In the genomic region with DNA sequence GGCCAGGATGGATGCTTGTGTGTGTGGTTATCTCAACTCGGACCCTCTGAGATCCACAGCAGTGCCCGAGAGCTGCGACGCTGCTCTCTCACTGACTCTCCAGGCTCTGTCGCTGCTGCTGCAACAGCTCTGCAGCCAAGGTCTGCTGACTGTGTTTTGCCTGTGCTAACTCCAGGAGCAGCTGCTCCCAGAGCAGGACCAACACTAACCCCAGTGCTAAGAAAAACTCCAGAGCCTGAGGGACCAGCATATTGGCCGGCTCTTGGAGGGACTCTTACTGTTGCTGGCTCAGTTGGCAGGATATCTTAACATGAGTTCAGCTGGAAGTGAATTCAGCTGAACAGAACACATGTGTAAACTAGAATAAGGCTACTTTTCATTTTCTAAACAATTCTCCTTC, we compare ENCODE assay signal across 30 cellular contexts. TPM values are rescaled to one million over a fixed set of nuclear protein-coding genes. Genes with fewer than 3 reads are reported as not detected.
"Had no signal": no experiment of that assay in that cellular context is flagged by ENCODE, and none has a peak within 500 bp of the region (broad histone marks: within the 10 kb centered on the region; RNA-seq: fewer than 3 reads in every experiment).

No MANE protein-coding gene starts in this region.

- ATAC-seq: left lung; naive thymus-derived CD8-positive, alpha-beta T cell; pancreas; sciatic nerve; stimulated activated effector memory CD8-positive, alpha-beta T cell treated with anti-CD3 and anti-CD28 coated beads, Interleukin-12 subunit alpha, Interleukin-12 subunit beta, amount 100 ng/mL, for 72 hours had no signal

- DNase-seq: islet precursor cell; left lung; mesendoderm; naive thymus-derived CD8-positive, alpha-beta T cell; nucleus accumbens; pancreas; retina; right cardiac atrium; small intestine; spleen; stimulated activated CD4-positive, alpha-beta T cell treated with anti-CD3 and anti-CD28 coated beads, Interleukin-4, amount 100 ng/mL, for 24 hours; stimulated activated naive CD4-positive, alpha-beta T cell; uterus had no signal

- H3K36me3 Mint-ChIP-seq: naive thymus-derived CD8-positive, alpha-beta T cell; stimulated activated effector memory CD8-positive, alpha-beta T cell treated with anti-CD3 and anti-CD28 coated beads, Interleukin-12 subunit alpha, Interleukin-12 subunit beta, amount 100 ng/mL, for 72 hours; type B pancreatic cell had no signal

- H3K27ac Mint-ChIP-seq: mesothelial cell of epicardium; naive thymus-derived CD8-positive, alpha-beta T cell; nephron; stimulated activated effector memory CD8-positive, alpha-beta T cell treated with anti-CD3 and anti-CD28 coated beads, Interleukin-12 subunit alpha, Interleukin-12 subunit beta, amount 100 ng/mL, for 72 hours; stimulated activated naive CD8-positive, alpha-beta T cell treated with anti-CD3 and anti-CD28 coated beads, Interleukin-15, Interleukin-2, amounts not matched to agents 100 ng/mL and 50 ng/mL, for 24 hours; type B pancreatic cell had no signal

- H3K4me3 Mint-ChIP-seq: mesothelial cell of epicardium; naive thymus-derived CD8-positive, alpha-beta T cell; nephron; neural crest cell; stimulated activated effector memory CD8-positive, alpha-beta T cell treated with anti-CD3 and anti-CD28 coated beads, Interleukin-12 subunit alpha, Interleukin-12 subunit beta, amount 100 ng/mL, for 72 hours; stimulated activated naive CD8-positive, alpha-beta T cell treated with anti-CD3 and anti-CD28 coated beads, Interleukin-15, Interleukin-2, amounts not matched to agents 100 ng/mL and 50 ng/mL, for 24 hours; type B pancreatic cell had no signal

- H3K4me1 Mint-ChIP-seq: mesothelial cell of epicardium; naive thymus-derived CD8-positive, alpha-beta T cell; nephron; neural crest cell; stimulated activated effector memory CD8-positive, alpha-beta T cell treated with anti-CD3 and anti-CD28 coated beads, Interleukin-12 subunit alpha, Interleukin-12 subunit beta, amount 100 ng/mL, for 72 hours had no signal

- H3K27me3 Mint-ChIP-seq: type B pancreatic cell had no signal

- H3K9me3 Mint-ChIP-seq: naive thymus-derived CD8-positive, alpha-beta T cell; stimulated activated effector memory CD8-positive, alpha-beta T cell treated with anti-CD3 and anti-CD28 coated beads, Interleukin-12 subunit alpha, Interleukin-12 subunit beta, amount 100 ng/mL, for 72 hours; stimulated activated naive CD8-positive, alpha-beta T cell treated with anti-CD3 and anti-CD28 coated beads, Interleukin-15, Interleukin-2, amounts not matched to agents 100 ng/mL and 50 ng/mL, for 24 hours; type B pancreatic cell had no signal

RNA-seq across cellular contexts. Expression of gene LCE2C, which starts 4.4 kb away (rescaled TPM):
- total RNA-seq: hepatocyte; kidney epithelial cell; left lung; lung; mesothelial cell of epicardium; mononuclear cell; naive thymus-derived CD8-positive, alpha-beta T cell; neural crest cell; osteoblast; pancreas; right cardiac atrium; sciatic nerve; spleen; subcutaneous adipose tissue; tibial nerve; ureter; uterus had no signal
- polyA plus RNA-seq: hepatocyte; lung; naive thymus-derived CD8-positive, alpha-beta T cell; pancreas; right cardiac atrium; small intestine; spleen had no signal

RNA-seq across cellular contexts. Expression of gene LCE2B, which starts 6.5 kb away (rescaled TPM):
- total RNA-seq: hepatocyte; kidney epithelial cell; left lung; lung; mesothelial cell of epicardium; mononuclear cell; naive thymus-derived CD8-positive, alpha-beta T cell; neural crest cell; osteoblast; pancreas; right cardiac atrium; sciatic nerve; spleen; subcutaneous adipose tissue; tibial nerve; ureter; uterus had no signal
- polyA plus RNA-seq: hepatocyte; lung; naive thymus-derived CD8-positive, alpha-beta T cell; pancreas; right cardiac atrium; small intestine; spleen had no signal

RNA-seq across cellular contexts. Expression of gene LCE2D, which starts 16.3 kb away (rescaled TPM):
- total RNA-seq: hepatocyte; kidney epithelial cell; left lung; lung; mesothelial cell of epicardium; mononuclear cell; naive thymus-derived CD8-positive, alpha-beta T cell; neural crest cell; osteoblast; pancreas; prostate gland; right cardiac atrium; sciatic nerve; spleen; subcutaneous adipose tissue; thoracic aorta; tibial nerve; ureter; uterus had no signal
- polyA plus RNA-seq: hepatocyte; lung; naive thymus-derived CD8-positive, alpha-beta T cell; pancreas; right cardiac atrium; small intestine; spleen had no signal

RNA-seq across cellular contexts. Expression of gene LCE2A, which starts 18.7 kb away (rescaled TPM):
- total RNA-seq: hepatocyte; kidney epithelial cell; left lung; lung; mesothelial cell of epicardium; mononuclear cell; naive thymus-derived CD8-positive, alpha-beta T cell; neural crest cell; osteoblast; pancreas; prostate gland; right cardiac atrium; sciatic nerve; spleen; subcutaneous adipose tissue; thoracic aorta; tibial nerve; ureter; uterus had no signal
- polyA plus RNA-seq: hepatocyte; lung; naive thymus-derived CD8-positive, alpha-beta T cell; pancreas; right cardiac atrium; spleen had no signal

RNA-seq across cellular contexts. Expression of gene LCE4A, which starts 28.5 kb away (rescaled TPM):
- total RNA-seq: hepatocyte; kidney epithelial cell; left lung; lung; mesothelial cell of epicardium; mononuclear cell; naive thymus-derived CD8-positive, alpha-beta T cell; neural crest cell; osteoblast; pancreas; prostate gland; right cardiac atrium; sciatic nerve; spleen; subcutaneous adipose tissue; thoracic aorta; tibial nerve; ureter; uterus had no signal
- polyA plus RNA-seq: hepatocyte; lung; naive thymus-derived CD8-positive, alpha-beta T cell; pancreas; right cardiac atrium; small intestine; spleen had no signal
